ENCODE assay signal across 8 cellular contexts in the genomic region with DNA sequence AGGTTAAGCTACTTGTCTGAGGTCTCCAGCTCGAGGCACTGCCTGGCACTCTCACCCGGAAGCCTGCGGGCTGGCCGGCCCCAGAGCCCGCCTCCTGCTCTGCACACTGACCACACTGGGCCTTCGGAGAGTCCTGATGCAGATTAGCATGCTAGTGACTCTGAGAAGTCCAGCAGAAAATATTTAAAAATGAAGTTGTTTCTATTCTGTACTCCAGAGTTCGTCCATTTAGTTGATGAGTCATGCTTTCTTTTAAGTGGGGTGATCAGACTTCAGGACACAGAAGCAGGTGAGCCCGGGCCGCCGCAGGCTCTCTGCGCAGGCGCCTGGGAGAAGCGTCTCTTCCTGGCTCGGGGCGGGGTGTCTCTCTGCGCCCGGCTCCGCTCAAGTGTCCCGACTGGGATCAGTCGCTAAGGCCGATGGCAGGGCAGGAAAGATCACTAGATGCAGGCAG. TPM values are rescaled to one million over a fixed set of nuclear protein-coding genes. Genes with fewer than 3 reads are reported as not detected.
A peak's percentile ranks its signal among the peaks of the same experiment; 100 is the strongest.
DNase-seq lines count a peak whose midpoint lies in the region; TF ChIP-seq lines count a peak whose summit lies in the region.

No MANE protein-coding gene starts in this region.

- DNase-seq in Calu3: peak; percentile 46
- peak; percentile 39 for DNase-seq in M059J (ENCODE audit: low read depth)
- DNase-seq in adipocyte (ENCODE audit: low read depth): peak; percentile 44
- peak; percentile 31 for DNase-seq in kidney epithelial cell (ENCODE audit: low read depth)
- DNase-seq in stimulated activated CD4-positive, alpha-beta T cell treated with anti-CD3 and anti-CD28 coated beads, Interleukin-4, amount 100 ng/mL, for 4 hours: peak; percentile 19 to 27
- DNase-seq in SKM-1 treated with dmso at 0.1 percent for 144 hours (lab: John Stamatoyannopoulos, UW; ENCODE audit: unreplicated experiment): no peak
- DNase-seq in NCI-H345 treated with DMSO at 0.1 percent for 48 hours (lab: John Stamatoyannopoulos, UW; ENCODE audit: unreplicated experiment): no peak
- DNase-seq in ACHN: no peak

- intact Hi-C loops in Calu3 (cut with micrococcal nuclease; ENCODE audit: unreplicated experiment): no loop called here

- CTCF ChIA-PET in Calu3 (lab: Charles Lee): no interaction called here

- H3K4me3 ChIP-seq in adipocyte (ENCODE audit: low read length): no peak overlapping the region
- peak overlapping the region; percentile 26 for H3K4me3 ChIP-seq in kidney epithelial cell (ENCODE audit: low read depth, low read length)

- H3K27me3 Mint-ChIP-seq in Calu3 (ENCODE audit: unreplicated experiment): no peaks in the 10 kb centered on the region

- in situ Hi-C loops in ACHN (cut with HindIII; ENCODE audit: low pct_ligation_motif_present, low pct_unique_long_range_greater_than_20kb, low sequenced_read_pairs): no loop called here

- H3K9me3 ChIP-seq in adipocyte (ENCODE audit: control insufficient read depth, low read length): no peaks in the 10 kb centered on the region

- no peak overlapping the region for H3K27ac Mint-ChIP-seq in Calu3 (ENCODE audit: unreplicated experiment)

- no TSS peak for BruUV-seq in Calu3 (replicated peaks; lab: Mats Ljungman, UMichigan)

- H3K9ac ChIP-seq in adipocyte (ENCODE audit: low read length): no peak overlapping the region

- H3K27me3 ChIP-seq in adipocyte (replicated peaks; ENCODE audit: control insufficient read depth, insufficient read depth, low read length): peaks cover 19% of the 10 kb centered on the region
- H3K27me3 ChIP-seq in kidney epithelial cell (ENCODE audit: control insufficient read depth, insufficient read depth, low read length): no peaks in the 10 kb centered on the region

- no peak for TF ChIP-seq CTCF in Calu3 (IDR thresholded peaks at IDR 0.05; ENCODE audit: unreplicated experiment)
- TF ChIP-seq CTCF in kidney epithelial cell (IDR thresholded peaks at IDR 0.05; ENCODE audit: insufficient read depth, low read length, poor library complexity, severe bottlenecking): no peak

- no peaks in the 10 kb centered on the region for H3K4me1 Mint-ChIP-seq in Calu3 (ENCODE audit: low read depth, unreplicated experiment)

- H3K36me3 Mint-ChIP-seq in Calu3 (ENCODE audit: insufficient read depth, unreplicated experiment): no peaks in the 10 kb centered on the region

- H3K36me3 ChIP-seq in adipocyte (ENCODE audit: control insufficient read depth, insufficient read depth, low read length, severe bottlenecking) (no peaks in the 10 kb centered on the region), kidney epithelial cell (ENCODE audit: control insufficient read depth, insufficient read depth, low read length) (no peaks in the 10 kb centered on the region)

- no peaks in the 10 kb centered on the region for H3K9me3 Mint-ChIP-seq in Calu3 (ENCODE audit: low read depth, unreplicated experiment)

- peaks cover 17% of the 10 kb centered on the region for H3K4me1 ChIP-seq in adipocyte (ENCODE audit: control insufficient read depth, insufficient read depth, low read length)

- H3K4me3 Mint-ChIP-seq in Calu3 (ENCODE audit: low read depth, unreplicated experiment): peak overlapping the region; percentile 50

RNA-seq across cellular contexts. Expression of gene FAM240B, which starts 32.5 kb away (rescaled TPM):
- total RNA-seq in Calu3 (2022) (not detected in 2 replicates), kidney epithelial cell (not detected in 2 replicates)
- total RNA-seq in M059J (2014; rRNA removed; shearing (Covaris generic)): not detected in 2 replicates

Comparison
In these comparisons a context has a peak if more than half of its experiments do, and no peak if none do; other contexts are left out.
1. DNase-seq: peak in Calu3 (single experiment), M059J (single experiment), adipocyte (single experiment), kidney epithelial cell (single experiment) and stimulated activated CD4-positive, alpha-beta T cell treated with anti-CD3 and anti-CD28 coated beads, Interleukin-4, amount 100 ng/mL, for 4 hours (2 of 2); none in SKM-1 treated with dmso at 0.1 percent for 144 hours (single experiment), NCI-H345 treated with DMSO at 0.1 percent for 48 hours (single experiment) and ACHN (single experiment).